In genomic region chr2:189613650-189614420, GRCh38 we compare ENCODE assay signal across 11 cellular contexts. TPM values are rescaled to one million over a fixed set of nuclear protein-coding genes. Genes with fewer than 3 reads are reported as not detected.
A peak's percentile ranks its signal among the peaks of the same experiment; 100 is the strongest.
DNase-seq lines count a peak whose midpoint lies in the region; ATAC-seq and TF ChIP-seq lines count a peak whose summit lies in the region.
"Had no signal": no experiment of that assay in that cellular context is flagged by ENCODE, and none has a peak within 500 bp of the region (broad histone marks: within the 10 kb centered on the region; RNA-seq: fewer than 3 reads in every experiment).

No MANE protein-coding gene starts in this region.

- H3K36me3 ChIP-seq in SJSA1, result no peaks in the 10 kb centered on the region
- H3K36me3 ChIP-seq in psoas muscle (ENCODE audit: insufficient read depth in 1 of 2, low read depth in 1 of 2), result no peaks in the 10 kb centered on the region

- no peaks in the 10 kb centered on the region for H3K36me3 Mint-ChIP-seq in activated naive CD8-positive, alpha-beta T cell treated with anti-CD3 and anti-CD28 coated beads for 36 hours
- H3K36me3 Mint-ChIP-seq: activated naive CD4-positive, alpha-beta T cell treated with anti-CD3 and anti-CD28 coated beads, Interleukin-2, amount 50 U/mL, for 24 hours had no signal

- H3K9me3 ChIP-seq in SJSA1 (replicated peaks) (no peaks in the 10 kb centered on the region), psoas muscle (no peaks in the 10 kb centered on the region)

- peak; percentile 87 to 97 (median 93) for ATAC-seq in psoas muscle

- 28 to 37% (median 34%) methylated on average over 2 of the region's 2 CpGs for WGBS in psoas muscle, 3 donors

- H3K27me3 ChIP-seq in SJSA1 (replicated peaks), result no peaks in the 10 kb centered on the region
- no peaks in the 10 kb centered on the region for H3K27me3 ChIP-seq in psoas muscle (ENCODE audit: insufficient read depth in 3 of 3, low read length in 2 of 3)

- peak overlapping the region; percentile 34 for H3K4me3 ChIP-seq in SJSA1
- H3K4me3 ChIP-seq in psoas muscle, result peak overlapping the region; percentile 62

- no peak for TF ChIP-seq CTCF in psoas muscle (IDR thresholded peaks at IDR 0.05)

- H3K27ac Mint-ChIP-seq in activated naive CD8-positive, alpha-beta T cell treated with anti-CD3 and anti-CD28 coated beads for 36 hours, result no peak overlapping the region
- H3K27ac Mint-ChIP-seq: activated naive CD4-positive, alpha-beta T cell treated with anti-CD3 and anti-CD28 coated beads, Interleukin-2, amount 50 U/mL, for 24 hours had no signal

- H3K4me1 ChIP-seq in SJSA1 (replicated peaks) (peaks cover 28% of the 10 kb centered on the region), psoas muscle (peaks cover 18% of the 10 kb centered on the region)

- intact Hi-C loops in psoas muscle (cut with DNase I), result loop anchor here in 1 of 2 donors (2.0 kb wide), 1 partner anchor 33 kb away; the partner anchor contains the start of gene SLC40A1

- no peaks in the 10 kb centered on the region for H3K9me3 Mint-ChIP-seq in activated naive CD8-positive, alpha-beta T cell treated with anti-CD3 and anti-CD28 coated beads for 36 hours
- H3K9me3 Mint-ChIP-seq: activated naive CD4-positive, alpha-beta T cell treated with anti-CD3 and anti-CD28 coated beads, Interleukin-2, amount 50 U/mL, for 24 hours had no signal

- no peaks in the 10 kb centered on the region for H3K4me1 Mint-ChIP-seq in activated naive CD8-positive, alpha-beta T cell treated with anti-CD3 and anti-CD28 coated beads for 36 hours

- no peak overlapping the region for H3K4me3 Mint-ChIP-seq in activated naive CD8-positive, alpha-beta T cell treated with anti-CD3 and anti-CD28 coated beads for 36 hours
- H3K4me3 Mint-ChIP-seq: activated naive CD4-positive, alpha-beta T cell treated with anti-CD3 and anti-CD28 coated beads, Interleukin-2, amount 50 U/mL, for 24 hours had no signal

- H3K27ac ChIP-seq in SJSA1 (peak overlapping the region; percentile 97), psoas muscle (peak overlapping the region; percentile 89)

- no peaks in the 10 kb centered on the region for H3K27me3 Mint-ChIP-seq in activated naive CD8-positive, alpha-beta T cell treated with anti-CD3 and anti-CD28 coated beads for 36 hours
- H3K27me3 Mint-ChIP-seq: activated naive CD4-positive, alpha-beta T cell treated with anti-CD3 and anti-CD28 coated beads, Interleukin-2, amount 50 U/mL, for 24 hours had no signal

- DNase-seq in DMS114 treated with DMSO at 0.1 percent for 48 hours (lab: John Stamatoyannopoulos, UW; ENCODE audit: unreplicated experiment) (peak; percentile 25), SJSA1 (ENCODE audit: low read depth in 1 of 2, low spot score in 2 of 2) (peak in 1 of 2 experiments; percentile 62), fibroblast of peridontal ligament (ENCODE audit: extremely low read depth) (peak; percentile 80), psoas muscle (no peak), hypothalamus (lab: John Stamatoyannopoulos, UW) (no peak), DMS 273 treated with DMSO at 0.1 percent for 48 hours (lab: John Stamatoyannopoulos, UW) (no peak)
- DNase-seq in stimulated activated naive CD4-positive, alpha-beta T cell treated with Interleukin-2 at 50 U/mL for 16 hours (lab: John Stamatoyannopoulos, UW), result no peak
- DNase-seq in activated naive CD8-positive, alpha-beta T cell treated with anti-CD3 and anti-CD28 coated beads for 36 hours, result no peak
- DNase-seq: NCI-H345, T1000 had no signal

RNA-seq across cellular contexts. Expression of gene SLC40A1, which starts 33.2 kb away (rescaled TPM):
- 0.87 TPM in 1 of 2 replicates, not detected in the other for total RNA-seq in SJSA1 (2014; rRNA removed; shearing (Covaris generic))
- total RNA-seq in psoas muscle, result 10 to 100 TPM; 21.5 to 65.7 (median 34.6) TPM
- polyA plus RNA-seq in psoas muscle, result 10 to 100 TPM in 2 of 3 donors, 1 to 10 TPM in 1; 8.4 to 49.1 (median 19.4) TPM
- total RNA-seq in activated naive CD8-positive, alpha-beta T cell treated with anti-CD3 and anti-CD28 coated beads for 36 hours, result 1 to 10 TPM; 3.0 to 3.5 TPM

RNA-seq across cellular contexts. Expression of gene ASNSD1, which starts 47.4 kb away (rescaled TPM):
- 58.3 and 62.4 TPM in 2 replicates for total RNA-seq in SJSA1 (2014; rRNA removed; shearing (Covaris generic))
- 10 to 100 TPM; 50.8 to 67.0 (median 62.0) TPM for total RNA-seq in psoas muscle
- 100 to 1,000 TPM in 1 of 3 donors, 10 to 100 TPM in 2; 57.9 to 148 (median 66.6) TPM for polyA plus RNA-seq in psoas muscle
- total RNA-seq in activated naive CD8-positive, alpha-beta T cell treated with anti-CD3 and anti-CD28 coated beads for 36 hours, result 10 to 100 TPM; 56.3 to 57.0 TPM

Comparison
In these comparisons a context has a peak if more than half of its experiments do, and no peak if none do; other contexts are left out.
1. DNase-seq: peak in DMS114 treated with DMSO at 0.1 percent for 48 hours (single experiment) and fibroblast of peridontal ligament (single experiment); none in psoas muscle (0 of 2), hypothalamus (0 of 51), stimulated activated naive CD4-positive, alpha-beta T cell treated with Interleukin-2 at 50 U/mL for 16 hours (single experiment), DMS 273 treated with DMSO at 0.1 percent for 48 hours (single experiment) and activated naive CD8-positive, alpha-beta T cell treated with anti-CD3 and anti-CD28 coated beads for 36 hours (single experiment).
2. RNA of gene SLC40A1, which starts 33.2 kb away (total RNA-seq): 21.5 to 65.7 TPM in psoas muscle; 3.0 to 3.5 TPM in activated naive CD8-positive, alpha-beta T cell treated with anti-CD3 and anti-CD28 coated beads for 36 hours and 0.87 TPM in SJSA1; every median in the first group is over 4 times any median in the second.